23 cellular contexts compared by ENCODE assay signal in genomic region chrX:103518571-103518970, GRCh38. TPM values are rescaled to one million over a fixed set of nuclear protein-coding genes. Genes with fewer than 3 reads are reported as not detected.
DNase-seq lines count a peak whose midpoint lies in the region; FAIRE-seq and TF ChIP-seq lines count a peak whose summit lies in the region.
"Had no signal": no experiment of that assay in that cellular context is flagged by ENCODE, and none has a peak within 500 bp of the region (broad histone marks: within the 10 kb centered on the region; RNA-seq: fewer than 3 reads in every experiment).

No MANE protein-coding gene starts in this region.

- no peak overlapping the region for H3K4me3 Mint-ChIP-seq in MCF 10A (ENCODE audit: unreplicated experiment)
- H3K4me3 Mint-ChIP-seq: CD4-positive, alpha-beta memory T cell had no signal

- no TSS peak for BruUV-seq in MCF 10A (replicated peaks; lab: Mats Ljungman, UMichigan)

- peaks cover 0 to 25% of the 10 kb centered on the region in 2 donors for H3K27me3 ChIP-seq in breast epithelium
- peaks cover 5% of the 10 kb centered on the region for H3K27me3 ChIP-seq in skeletal muscle satellite cell (ENCODE audit: control insufficient read depth, insufficient read depth, low read length)

- intact Hi-C loops in MCF 10A (cut with micrococcal nuclease) (no loop called here), breast epithelium (cut with DNase I; ENCODE audit: low total_unique reads) (no loop called here)

- peak overlapping the region; percentile 53 for H3K4me2 ChIP-seq in skeletal muscle satellite cell (ENCODE audit: low read length)
- H3K4me2 ChIP-seq: A549 had no signal

- H3K9ac ChIP-seq in skeletal muscle satellite cell (ENCODE audit: low read depth, low read length), result peak overlapping the region; percentile 69

- DNase-seq in MCF 10A (ENCODE audit: unreplicated experiment) (peak; percentile 50), breast epithelium (ENCODE audit: low spot score in 2 of 2) (no peak), cardiac fibroblast (ENCODE audit: low read depth in 2 of 2) (peak; percentile 51 to 72), fibroblast of pulmonary artery (ENCODE audit: low read depth) (peak; percentile 59), NCI-H526 treated with DMSO at 0.1 percent for 48 hours (lab: John Stamatoyannopoulos, UW) (no peak), H54 (ENCODE audit: insufficient read length, low spot score) (no peak)
- no peak for DNase-seq in activated CD4-positive, alpha-beta T cell treated with anti-CD3 and anti-CD28 coated beads for 1 hour
- DNase-seq: 8988T; C1 segment of cervical spinal cord; Calu3; CD4-positive, alpha-beta memory T cell; COR-L47; DMS53; DMS79 treated with DMSO at 0.1 percent for 48 hours; GF-D8; GOT3; H7; HCEC 1CT had no signal

- H3K9me3 Mint-ChIP-seq in MCF 10A (ENCODE audit: unreplicated experiment), result no peaks in the 10 kb centered on the region
- H3K9me3 Mint-ChIP-seq: CD4-positive, alpha-beta memory T cell had no signal

- CTCF ChIA-PET in MCF 10A (lab: Yijun Ruan, JAX), result interaction anchor here (0.8 to 0.9 kb wide), 2 partner anchors 15 to 18 kb away, joined by 3 to 5 read pairs; no protein-coding TSS in a partner anchor

- H3K4me3 ChIP-seq in breast epithelium (no peak overlapping the region), cardiac fibroblast (replicated peaks in 1 of 2; ENCODE audit: low read depth in 2 of 2, low read length in 2 of 2) (no peak overlapping the region), fibroblast of pulmonary artery (replicated peaks; ENCODE audit: low read depth, low read length) (no peak overlapping the region), skeletal muscle satellite cell (ENCODE audit: low read length) (no peak overlapping the region)
- H3K4me3 ChIP-seq: A549 had no signal

- no peaks in the 10 kb centered on the region for H3K9me3 ChIP-seq in breast epithelium
- no peaks in the 10 kb centered on the region for H3K9me3 ChIP-seq in skeletal muscle satellite cell (replicated peaks; ENCODE audit: low read length)
- H3K9me3 ChIP-seq: A549 had no signal

- no peaks in the 10 kb centered on the region for H3K36me3 Mint-ChIP-seq in MCF 10A (ENCODE audit: insufficient read depth, unreplicated experiment)
- H3K36me3 Mint-ChIP-seq: CD4-positive, alpha-beta memory T cell had no signal

- POLR2A ChIA-PET in MCF 10A (lab: Yijun Ruan, JAX), result interaction anchor here (0.8 to 1.0 kb wide), 3 partner anchors 10 to 209 kb away, joined by 3 read pairs; no protein-coding TSS in a partner anchor

- TF ChIP-seq CTCF in MCF 10A (IDR thresholded peaks at IDR 0.05; ENCODE audit: unreplicated experiment), result no peak
- TF ChIP-seq CTCF in breast epithelium (IDR thresholded peaks at IDR 0.05), result no peak
- no peak for TF ChIP-seq CTCF in cardiac fibroblast (IDR thresholded peaks at IDR 0.05; ENCODE audit: low read depth, low read length)
- no peak for TF ChIP-seq CTCF in fibroblast of pulmonary artery (IDR thresholded peaks at IDR 0.05; ENCODE audit: low read length, missing control alignments)

- H3K36me3 ChIP-seq in breast epithelium, result no peaks in the 10 kb centered on the region
- no peaks in the 10 kb centered on the region for H3K36me3 ChIP-seq in skeletal muscle satellite cell (ENCODE audit: insufficient read depth, low read length)

- no peaks in the 10 kb centered on the region for H3K4me1 ChIP-seq in breast epithelium
- H3K4me1 ChIP-seq in skeletal muscle satellite cell (ENCODE audit: control insufficient read depth, insufficient read depth, low read length), result peaks cover 39% of the 10 kb centered on the region
- H3K4me1 ChIP-seq: A549 had no signal

- TF ChIP-seq POLR2A in breast epithelium (IDR thresholded peaks at IDR 0.05) (no peak), H54 (IDR thresholded peaks at IDR 0.05; ENCODE audit: low read depth, low read length) (no peak)

- peaks cover 11% of the 10 kb centered on the region for H3K4me1 Mint-ChIP-seq in MCF 10A (ENCODE audit: insufficient read depth, unreplicated experiment)
- H3K4me1 Mint-ChIP-seq: CD4-positive, alpha-beta memory T cell had no signal

- no peak for FAIRE-seq in H54 (lab: Jason Lieb, UNC)
- FAIRE-seq: GM12891, GM19239 had no signal

- H3K27ac Mint-ChIP-seq in MCF 10A (ENCODE audit: low read depth, unreplicated experiment), result no peak overlapping the region
- H3K27ac Mint-ChIP-seq: CD4-positive, alpha-beta memory T cell had no signal

- H3K27me3 Mint-ChIP-seq in MCF 10A (ENCODE audit: insufficient read depth, unreplicated experiment), result peaks cover 32% of the 10 kb centered on the region
- H3K27me3 Mint-ChIP-seq: CD4-positive, alpha-beta memory T cell had no signal

- no peak overlapping the region for H3K27ac ChIP-seq in breast epithelium
- H3K27ac ChIP-seq: A549 had no signal

RNA-seq across cellular contexts. Expression of gene RAB40A, which starts 0.7 kb away (rescaled TPM):
- 0.17 TPM in 1 of 2 replicates, not detected in the other for total RNA-seq in MCF 10A (2022)
- total RNA-seq in breast epithelium, result 1 to 10 TPM in 2 of 3 donors, under 1 TPM in 1; 0.48 to 2.5 (median 2.3) TPM
- 0.22 and 0.25 TPM in 2 replicates for total RNA-seq in skeletal muscle satellite cell (2012; rRNA removed)
- total RNA-seq: G401 had no signal

Comparison
In these comparisons a context has a peak if more than half of its experiments do, and no peak if none do; other contexts are left out.
1. DNase-seq: peak in MCF 10A (single experiment), cardiac fibroblast (2 of 2) and fibroblast of pulmonary artery (single experiment); none in breast epithelium (0 of 2), activated CD4-positive, alpha-beta T cell treated with anti-CD3 and anti-CD28 coated beads for 1 hour (single experiment), NCI-H526 treated with DMSO at 0.1 percent for 48 hours (single experiment) and H54 (single experiment).